In genomic region chr11:70135142-70136132, GRCh38 we compare ENCODE assay signal across 1 cellular context.
TF ChIP-seq lines count a peak whose summit lies in the region.

No MANE protein-coding gene starts in this region.

TF ChIP-seq in H1, 55 proteins besides CTCF, POLR2A, EP300 and RAD21:
- TF ChIP-seq RNF2 (IDR thresholded peaks at IDR 0.05; ENCODE audit: borderline replicate concordance, low read depth, low read length, missing control alignments, poor library complexity, severe bottlenecking) (no peak), SIRT6 (IDR thresholded peaks at IDR 0.05; ENCODE audit: low read length) (no peak), YY1 (IDR thresholded peaks at IDR 0.05; ENCODE audit: low read depth, low read length) (no peak), TBP (IDR thresholded peaks at IDR 0.05; ENCODE audit: low read depth, low read length) (no peak), KDM4A (IDR thresholded peaks at IDR 0.05; ENCODE audit: low read depth, low read length, severe bottlenecking) (no peak), JUND (IDR thresholded peaks at IDR 0.05; ENCODE audit: low read length) (no peak), RXRA (IDR thresholded peaks at IDR 0.05; ENCODE audit: insufficient read depth, low read depth, low read length) (no peak), TAF7 (optimal IDR thresholded peaks at IDR 0.05; ENCODE audit: borderline replicate concordance, low read depth, low read length) (no peak), HDAC6 (IDR thresholded peaks at IDR 0.05; ENCODE audit: low read depth, low read length) (no peak)
